ENCODE assay signal across 10 cellular contexts in genomic region chr3:183295211-183295610, GRCh38. TPM values are rescaled to one million over a fixed set of nuclear protein-coding genes. Genes with fewer than 3 reads are reported as not detected.
DNase-seq lines count a peak whose midpoint lies in the region; ATAC-seq and TF ChIP-seq lines count a peak whose summit lies in the region.
"Had no signal": no experiment of that assay in that cellular context is flagged by ENCODE, and none has a peak within 500 bp of the region (broad histone marks: within the 10 kb centered on the region; RNA-seq: fewer than 3 reads in every experiment).

No MANE protein-coding gene starts in this region.

- ATAC-seq in Right ventricle myocardium superior (ENCODE audit: poor library complexity) (peak; percentile 85), aorta (ENCODE audit: low FRiP score) (peak; percentile 50), GM18502 (IDR thresholded peaks at IDR 0.05; ENCODE audit: poor library complexity, unreplicated experiment) (no peak), HG03439 (IDR thresholded peaks at IDR 0.05; ENCODE audit: unreplicated experiment) (no peak)
- ATAC-seq: mucosa of descending colon had no signal

- H3K9me3 ChIP-seq in right atrium auricular region (no peaks in the 10 kb centered on the region), aorta (ENCODE audit: control insufficient read depth, low read length) (no peaks in the 10 kb centered on the region)
- H3K9me3 ChIP-seq: mucosa of descending colon had no signal

- TF ChIP-seq CTCF in right atrium auricular region (IDR thresholded peaks at IDR 0.05), result no peak

- intact Hi-C loops in Right ventricle myocardium superior (cut with DNase I), result no loop called here
- intact Hi-C loops in aorta (cut with DNase I), result no loop called here
- intact Hi-C loops in posterior vena cava (cut with DNase I), result no loop called here

- DNase-seq in Right ventricle myocardium superior (no peak), right atrium auricular region (ENCODE audit: low spot score) (no peak), amniotic epithelial cell (ENCODE audit: low read depth) (peak; percentile 92), iris pigment epithelial cell (ENCODE audit: low read depth) (peak; percentile 97), aorta (no peak), posterior vena cava (ENCODE audit: low spot score) (no peak)
- DNase-seq: mucosa of descending colon had no signal

- no peak overlapping the region for H3K27ac ChIP-seq in right atrium auricular region
- H3K27ac ChIP-seq in aorta (ENCODE audit: low read depth in 1 of 2, low read length in 2 of 2), result no peak overlapping the region
- H3K27ac ChIP-seq: SK-N-MC had no signal

- H3K36me3 ChIP-seq in right atrium auricular region, result no peaks in the 10 kb centered on the region
- H3K36me3 ChIP-seq in aorta (ENCODE audit: control insufficient read depth in 1 of 2, insufficient read depth in 2 of 2, low read length in 1 of 2), result no peaks in the 10 kb centered on the region

- H3K4me1 ChIP-seq in right atrium auricular region (peaks cover 0 to 4% of the 10 kb centered on the region in 2 donors), aorta (ENCODE audit: control insufficient read depth in 1 of 2, insufficient read depth in 2 of 2, low read length in 2 of 2) (no peaks in the 10 kb centered on the region)

- WGBS in aorta, 2 donors, result 24 to 26% methylated on average over 3 of the region's 3 CpGs

- H3K4me3 ChIP-seq in right atrium auricular region (no peak overlapping the region), aorta (ENCODE audit: low read length in 2 of 2) (no peak overlapping the region)
- H3K4me3 ChIP-seq: mucosa of descending colon, SK-N-MC had no signal

- H3K27me3 ChIP-seq in right atrium auricular region (no peaks in the 10 kb centered on the region), aorta (ENCODE audit: control insufficient read depth in 1 of 2, insufficient read depth in 2 of 2, low read length in 1 of 2) (no peaks in the 10 kb centered on the region)

RNA-seq across cellular contexts. Expression of gene B3GNT5, which starts 42.2 kb away (rescaled TPM):
- 1.3 TPM for total RNA-seq in Right ventricle myocardium superior
- 1 to 10 TPM; 1.7 to 2.0 TPM for total RNA-seq in right atrium auricular region
- 10 to 100 TPM in 1 of 2 donors, 1 to 10 TPM in 1; 9.2 to 10.0 TPM for total RNA-seq in aorta
- polyA plus RNA-seq in aorta, result 10 to 100 TPM in 1 of 2 donors, 1 to 10 TPM in 1; 1.6 to 12.5 TPM
- total RNA-seq in posterior vena cava, result 10 to 100 TPM in 1 of 2 donors, 1 to 10 TPM in 1; 5.5 to 11.2 TPM

Comparison
In these comparisons a context has a peak if more than half of its experiments do, and no peak if none do; other contexts are left out.
1. ATAC-seq: peak in Right ventricle myocardium superior (single experiment) and aorta (single experiment); none in GM18502 (single experiment) and HG03439 (single experiment).
2. DNase-seq: peak in amniotic epithelial cell (single experiment) and iris pigment epithelial cell (single experiment); none in Right ventricle myocardium superior (single experiment), right atrium auricular region (single experiment), aorta (0 of 2) and posterior vena cava (single experiment).